ENCODE assay signal across 15 cellular contexts in the genomic region with DNA sequence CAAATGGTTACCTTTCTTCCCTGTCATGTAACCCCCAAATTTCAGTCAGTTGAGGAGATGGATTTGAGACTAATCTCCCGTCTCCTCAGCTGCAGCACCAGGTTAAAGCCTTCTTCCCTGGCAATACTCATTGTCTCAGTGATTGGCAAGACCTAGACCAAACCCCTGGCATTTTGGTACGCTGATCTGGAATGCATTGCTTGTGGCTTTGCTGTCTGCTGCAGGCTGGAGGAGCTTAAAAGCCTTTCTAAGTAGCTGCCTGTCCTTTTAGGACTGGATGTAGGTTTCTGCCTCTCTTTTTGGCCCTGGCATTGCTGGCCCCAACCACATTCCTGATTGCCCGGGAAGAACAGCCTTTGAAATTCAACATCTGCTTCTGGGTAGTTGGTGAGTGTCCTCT.
DNase-seq lines count a peak whose midpoint lies in the region; ATAC-seq and TF ChIP-seq lines count a peak whose summit lies in the region.
"Had no signal": no experiment of that assay in that cellular context is flagged by ENCODE, and none has a peak within 500 bp of the region (broad histone marks: within the 10 kb centered on the region; RNA-seq: fewer than 3 reads in every experiment).

No MANE protein-coding gene starts in this region.

- H3K36me3 ChIP-seq in GM23248 (ENCODE audit: low read depth) = no peaks in the 10 kb centered on the region
- H3K36me3 ChIP-seq in thyroid gland = no peaks in the 10 kb centered on the region
- H3K36me3 ChIP-seq: gastroesophageal sphincter, spleen had no signal

- no peaks in the 10 kb centered on the region for H3K9me2 ChIP-seq in GM23248 (ENCODE audit: insufficient read depth)

- H3K4me2 ChIP-seq in GM23248 (ENCODE audit: unreplicated experiment) = no peak overlapping the region

- peaks cover 8% of the 10 kb centered on the region; the same call in 1 of the 2 replicates for H3F3A ChIP-seq in GM23248 (ENCODE audit: insufficient read depth)

- H3K4me1 ChIP-seq in GM23248 (ENCODE audit: insufficient read depth) (peaks cover 26% of the 10 kb centered on the region; the same call in 1 of the 2 replicates), right cardiac atrium (ENCODE audit: control insufficient read depth, insufficient read depth, low read length) (peaks cover 8% of the 10 kb centered on the region), thyroid gland (peaks cover 26 to 31% of the 10 kb centered on the region in 2 donors)

- TF ChIP-seq CTCF in VCaP (conservative IDR thresholded peaks at IDR 0.05) (no peak), thyroid gland (IDR thresholded peaks at IDR 0.05) (no peak)

- ATAC-seq in right cardiac atrium (peak; percentile 36 to 59), HG03521 (IDR thresholded peaks at IDR 0.05; ENCODE audit: unreplicated experiment) (no peak)
- ATAC-seq: activated naive CD8-positive, alpha-beta T cell treated with anti-CD3 and anti-CD28 coated beads, Interleukin-2, amount 50 U/mL, for 24 hours; gastroesophageal sphincter; Panc1; SK-N-SH treated with all-trans-retinoic acid at 6 μM for 48 hours had no signal

- WGBS in GM23248 (ENCODE audit: low coverage in 1 of 2, low lambda C conversion rate in 2 of 2, missing lambda C conversion rate in 2 of 2), 2 experiments = 51 to 53% methylated on average over 3 of the region's 3 CpGs
- 73% methylated on average over 3 of the region's 3 CpGs for WGBS in right cardiac atrium
- WGBS in thyroid gland, 2 donors = 84 to 89% methylated on average over 3 of the region's 3 CpGs

- peak overlapping the region; percentile 81; the same call in 1 of the 2 replicates for H2AFZ ChIP-seq in GM23248

- no peak overlapping the region for H3K27ac ChIP-seq in GM23248
- H3K27ac ChIP-seq in VCaP = peak overlapping the region; percentile 26; the same call in 1 of the 2 replicates
- peak overlapping the region; percentile 95 for H3K27ac ChIP-seq in right cardiac atrium (ENCODE audit: low read length)
- peak overlapping the region; percentile 55 to 66 (median 62) for H3K27ac ChIP-seq in thyroid gland
- H3K27ac ChIP-seq: gastroesophageal sphincter had no signal

- no peaks in the 10 kb centered on the region for H3K9me3 ChIP-seq in GM23248 (ENCODE audit: low read depth)
- H3K9me3 ChIP-seq in right cardiac atrium (ENCODE audit: control insufficient read depth, low read length) = no peaks in the 10 kb centered on the region
- H3K9me3 ChIP-seq in thyroid gland = no peaks in the 10 kb centered on the region

- H3K27me3 ChIP-seq in GM23248 (replicated peaks; ENCODE audit: insufficient read depth) (no peaks in the 10 kb centered on the region), right cardiac atrium (ENCODE audit: control insufficient read depth, insufficient read depth) (no peaks in the 10 kb centered on the region), thyroid gland (no peaks in the 10 kb centered on the region)
- H3K27me3 ChIP-seq: gastroesophageal sphincter, spleen had no signal

- no peak overlapping the region for H3K4me3 ChIP-seq in GM23248
- peak overlapping the region; percentile 52 for H3K4me3 ChIP-seq in right cardiac atrium (ENCODE audit: low read length)
- no peak overlapping the region for H3K4me3 ChIP-seq in thyroid gland (replicated peaks in 1 of 3)
- H3K4me3 ChIP-seq: gastroesophageal sphincter, spleen had no signal

- no peaks in the 10 kb centered on the region for H3K79me2 ChIP-seq in GM23248 (ENCODE audit: insufficient read depth)

- TF ChIP-seq POLR2A in thyroid gland (IDR thresholded peaks at IDR 0.05) = no peak

- no peaks in the 10 kb centered on the region for H4K20me1 ChIP-seq in GM23248 (ENCODE audit: insufficient read depth)

- DNase-seq in GM23248 (no peak), right cardiac atrium (no peak), thyroid gland (no peak), HCEC 1CT (no peak)
- no peak for DNase-seq in effector CD4-positive, alpha-beta T cell
- DNase-seq: activated naive CD8-positive, alpha-beta T cell treated with anti-CD3 and anti-CD28 coated beads, Interleukin-2, amount 50 U/mL, for 24 hours; NCI-H1436 treated with DMSO at 0.1 percent for 48 hours; NCI-H82; spleen; T-helper 9 cell had no signal

- intact Hi-C loops in right cardiac atrium (cut with DNase I) = no loop called here
- intact Hi-C loops in thyroid gland (cut with DNase I) = no loop called here

- in situ Hi-C loops in GM23248 (cut with MboI) = no loop called here

- no peak overlapping the region for H3K9ac ChIP-seq in GM23248
